11 cellular contexts compared by ENCODE assay signal in the genomic region with DNA sequence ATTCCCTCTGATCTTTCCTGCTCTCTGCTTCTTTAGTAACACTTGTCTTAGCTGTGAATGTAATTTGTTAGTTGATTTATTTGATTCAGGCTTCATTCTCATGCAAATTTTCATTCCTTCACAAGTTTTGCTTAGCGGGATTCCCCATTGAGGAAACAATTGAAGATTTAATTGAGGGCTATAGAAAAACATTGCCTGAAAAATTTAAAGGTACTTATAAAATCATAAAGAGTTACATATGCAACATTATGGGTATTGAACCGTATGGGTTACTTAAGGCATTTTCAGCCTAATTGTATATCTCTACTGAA. TPM values are rescaled to one million over a fixed set of nuclear protein-coding genes. Genes with fewer than 3 reads are reported as not detected.
A peak's percentile ranks its signal among the peaks of the same experiment; 100 is the strongest.
DNase-seq lines count a peak whose midpoint lies in the region; ATAC-seq lines count a peak whose summit lies in the region.
"Had no signal": no experiment of that assay in that cellular context is flagged by ENCODE, and none has a peak within 500 bp of the region (broad histone marks: within the 10 kb centered on the region; RNA-seq: fewer than 3 reads in every experiment).

No MANE protein-coding gene starts in this region.

- 0 out of 2 replicates have a peak overlapping the region, but pooled peaks have one; percentile 60 for H3K4me3 ChIP-seq in iPS-18c (ENCODE audit: insufficient read depth, low read depth, low read length)

- DNase-seq in stimulated activated naive CD8-positive, alpha-beta T cell treated with anti-CD3 and anti-CD28 coated beads, Interleukin-15, amount 100 ng/mL, for 72 hours, result no peak
- DNase-seq in activated T-helper 2 cell treated with anti-CD3 and anti-CD28 coated beads, Interferon-gamma antibody, Interleukin-2, Interleukin-4, amounts not matched to agents 10 μg/mL and 5 μg/mL and 100 μg/mL, durations not matched to agents 14 hours and 24 hours and 36 hours (ENCODE audit: low spot score), result no peak
- no peak for DNase-seq in NK-92 (lab: John Stamatoyannopoulos, UW; ENCODE audit: unreplicated experiment)
- DNase-seq in activated gamma-delta T cell (lab: John Stamatoyannopoulos, UW), result no peak
- DNase-seq: activated effector memory CD4-positive, alpha-beta T cell treated with Interleukin-2 at 50 U/mL for 16 hours; C1 segment of cervical spinal cord had no signal

- ATAC-seq in stimulated activated naive CD8-positive, alpha-beta T cell treated with anti-CD3 and anti-CD28 coated beads, Interleukin-15, amount 100 ng/mL, for 72 hours, result no peak
- ATAC-seq in HG03135 (IDR thresholded peaks at IDR 0.05; ENCODE audit: unreplicated experiment) (no peak), HG02588 (IDR thresholded peaks at IDR 0.05; ENCODE audit: unreplicated experiment) (no peak)

- H3K27me3 Mint-ChIP-seq in stimulated activated naive CD8-positive, alpha-beta T cell treated with anti-CD3 and anti-CD28 coated beads, Interleukin-15, Interleukin-2, amounts not matched to agents 100 ng/mL and 50 ng/mL, for 24 hours, result peaks cover 93% of the 10 kb centered on the region
- peaks cover 92% of the 10 kb centered on the region for H3K27me3 Mint-ChIP-seq in stimulated activated naive CD8-positive, alpha-beta T cell treated with anti-CD3 and anti-CD28 coated beads, Interleukin-15, amount 100 ng/mL, for 72 hours
- peaks cover 77% of the 10 kb centered on the region for H3K27me3 Mint-ChIP-seq in activated T-helper 2 cell treated with anti-CD3 and anti-CD28 coated beads, Interferon-gamma antibody, Interleukin-2, Interleukin-4, amounts not matched to agents 10 μg/mL and 5 μg/mL and 100 μg/mL, durations not matched to agents 14 hours and 24 hours and 36 hours (ENCODE audit: low read depth)

- peaks cover 21% of the 10 kb centered on the region for H3K4me1 Mint-ChIP-seq in stimulated activated naive CD8-positive, alpha-beta T cell treated with anti-CD3 and anti-CD28 coated beads, Interleukin-15, Interleukin-2, amounts not matched to agents 100 ng/mL and 50 ng/mL, for 24 hours (ENCODE audit: low read depth)
- H3K4me1 Mint-ChIP-seq in stimulated activated naive CD8-positive, alpha-beta T cell treated with anti-CD3 and anti-CD28 coated beads, Interleukin-15, amount 100 ng/mL, for 72 hours, result peaks cover 30% of the 10 kb centered on the region
- peaks cover 26% of the 10 kb centered on the region for H3K4me1 Mint-ChIP-seq in activated T-helper 2 cell treated with anti-CD3 and anti-CD28 coated beads, Interferon-gamma antibody, Interleukin-2, Interleukin-4, amounts not matched to agents 10 μg/mL and 5 μg/mL and 100 μg/mL, durations not matched to agents 14 hours and 24 hours and 36 hours (ENCODE audit: low read depth)

- H3K9me3 ChIP-seq in iPS-18c (ENCODE audit: control insufficient read depth, insufficient read depth, low read length), result no peaks in the 10 kb centered on the region
- H3K9me3 ChIP-seq: tibial nerve had no signal

- H3K4me3 Mint-ChIP-seq in stimulated activated naive CD8-positive, alpha-beta T cell treated with anti-CD3 and anti-CD28 coated beads, Interleukin-15, Interleukin-2, amounts not matched to agents 100 ng/mL and 50 ng/mL, for 24 hours, result peak overlapping the region; percentile 84
- peak overlapping the region in 1 of 2 donors; percentile 82 for H3K4me3 Mint-ChIP-seq in stimulated activated naive CD8-positive, alpha-beta T cell treated with anti-CD3 and anti-CD28 coated beads, Interleukin-15, amount 100 ng/mL, for 72 hours
- H3K4me3 Mint-ChIP-seq in activated T-helper 2 cell treated with anti-CD3 and anti-CD28 coated beads, Interferon-gamma antibody, Interleukin-2, Interleukin-4, amounts not matched to agents 10 μg/mL and 5 μg/mL and 100 μg/mL, durations not matched to agents 14 hours and 24 hours and 36 hours (ENCODE audit: low read depth), result peak overlapping the region; percentile 76

- intact Hi-C loops in activated T-helper 2 cell treated with anti-CD3 and anti-CD28 coated beads, Interferon-gamma antibody, Interleukin-2, Interleukin-4, amounts not matched to agents 10 μg/mL and 5 μg/mL and 100 μg/mL, durations not matched to agents 14 hours and 24 hours and 36 hours (cut with micrococcal nuclease), result loop anchor here (5.0 kb wide), 3 partner anchors 54 to 144 kb away; a partner anchor contains a TSS

- peaks cover 8% of the 10 kb centered on the region for H3K9me3 Mint-ChIP-seq in stimulated activated naive CD8-positive, alpha-beta T cell treated with anti-CD3 and anti-CD28 coated beads, Interleukin-15, Interleukin-2, amounts not matched to agents 100 ng/mL and 50 ng/mL, for 24 hours
- peaks cover 5 to 7% of the 10 kb centered on the region in 2 donors for H3K9me3 Mint-ChIP-seq in stimulated activated naive CD8-positive, alpha-beta T cell treated with anti-CD3 and anti-CD28 coated beads, Interleukin-15, amount 100 ng/mL, for 72 hours
- no peaks in the 10 kb centered on the region for H3K9me3 Mint-ChIP-seq in activated T-helper 2 cell treated with anti-CD3 and anti-CD28 coated beads, Interferon-gamma antibody, Interleukin-2, Interleukin-4, amounts not matched to agents 10 μg/mL and 5 μg/mL and 100 μg/mL, durations not matched to agents 14 hours and 24 hours and 36 hours

- H3K27ac Mint-ChIP-seq in stimulated activated naive CD8-positive, alpha-beta T cell treated with anti-CD3 and anti-CD28 coated beads, Interleukin-15, Interleukin-2, amounts not matched to agents 100 ng/mL and 50 ng/mL, for 24 hours, result no peak overlapping the region
- H3K27ac Mint-ChIP-seq in stimulated activated naive CD8-positive, alpha-beta T cell treated with anti-CD3 and anti-CD28 coated beads, Interleukin-15, amount 100 ng/mL, for 72 hours, result peak overlapping the region in 1 of 2 donors; percentile 96
- no peak overlapping the region for H3K27ac Mint-ChIP-seq in activated T-helper 2 cell treated with anti-CD3 and anti-CD28 coated beads, Interferon-gamma antibody, Interleukin-2, Interleukin-4, amounts not matched to agents 10 μg/mL and 5 μg/mL and 100 μg/mL, durations not matched to agents 14 hours and 24 hours and 36 hours

- H3K36me3 Mint-ChIP-seq in stimulated activated naive CD8-positive, alpha-beta T cell treated with anti-CD3 and anti-CD28 coated beads, Interleukin-15, Interleukin-2, amounts not matched to agents 100 ng/mL and 50 ng/mL, for 24 hours (ENCODE audit: low read depth), result peaks cover 4% of the 10 kb centered on the region
- peaks cover 3% of the 10 kb centered on the region for H3K36me3 Mint-ChIP-seq in activated T-helper 2 cell treated with anti-CD3 and anti-CD28 coated beads, Interferon-gamma antibody, Interleukin-2, Interleukin-4, amounts not matched to agents 10 μg/mL and 5 μg/mL and 100 μg/mL, durations not matched to agents 14 hours and 24 hours and 36 hours (ENCODE audit: low read depth)

RNA-seq across cellular contexts. Expression of a gene that starts 11.9 kb away (rescaled TPM):
- total RNA-seq in activated T-helper 2 cell treated with anti-CD3 and anti-CD28 coated beads, Interferon-gamma antibody, Interleukin-2, Interleukin-4, amounts not matched to agents 10 μg/mL and 5 μg/mL and 100 μg/mL, durations not matched to agents 14 hours and 24 hours and 36 hours, result 9.7 and 10.8 TPM in 2 replicates

RNA-seq across cellular contexts. Expression of a gene that starts 38.9 kb away (rescaled TPM):
- 4.6 and 5.0 TPM in 2 replicates for total RNA-seq in activated T-helper 2 cell treated with anti-CD3 and anti-CD28 coated beads, Interferon-gamma antibody, Interleukin-2, Interleukin-4, amounts not matched to agents 10 μg/mL and 5 μg/mL and 100 μg/mL, durations not matched to agents 14 hours and 24 hours and 36 hours

RNA-seq across cellular contexts. Expression of a gene that starts 45.9 kb away (rescaled TPM):
- not detected in 2 replicates for total RNA-seq in activated T-helper 2 cell treated with anti-CD3 and anti-CD28 coated beads, Interferon-gamma antibody, Interleukin-2, Interleukin-4, amounts not matched to agents 10 μg/mL and 5 μg/mL and 100 μg/mL, durations not matched to agents 14 hours and 24 hours and 36 hours

RNA-seq across cellular contexts. Expression of a gene that starts 53.8 kb away (rescaled TPM):
- total RNA-seq in activated T-helper 2 cell treated with anti-CD3 and anti-CD28 coated beads, Interferon-gamma antibody, Interleukin-2, Interleukin-4, amounts not matched to agents 10 μg/mL and 5 μg/mL and 100 μg/mL, durations not matched to agents 14 hours and 24 hours and 36 hours, result 6.1 and 7.7 TPM in 2 replicates
